8 cellular contexts compared by ENCODE assay signal in genomic region chrX:155216940-155217450, GRCh38. TPM values are rescaled to one million over a fixed set of nuclear protein-coding genes. Genes with fewer than 3 reads are reported as not detected.
A peak's percentile ranks its signal among the peaks of the same experiment; 100 is the strongest.
DNase-seq lines count a peak whose midpoint lies in the region; ATAC-seq, FAIRE-seq and TF ChIP-seq lines count a peak whose summit lies in the region.

No MANE protein-coding gene starts in this region.

- 22% methylated on average over 11 of the region's 11 CpGs for WGBS in GM12878 (ENCODE audit: insufficient coverage, insufficient replicate concordance, low lambda C conversion rate, missing lambda C conversion rate)
- 13 to 42% methylated on average over 11 of the region's 11 CpGs for WGBS in lung, 2 donors
- WGBS in transverse colon (ENCODE audit: low coverage in 1 of 2), 2 donors, result 37% methylated on average over 11 of the region's 11 CpGs; no CpG with 5 or more reads in 1 of the 2 donors

- H4K20me1 ChIP-seq in GM12878 (ENCODE audit: control insufficient read depth, insufficient read depth), result no peaks in the 10 kb centered on the region

- no peak overlapping the region for H2AFZ ChIP-seq in GM12878 (ENCODE audit: control insufficient read depth, low read depth, low read length)

- DNase-seq in NCI-H345 (lab: John Stamatoyannopoulos, UW) (peak; percentile 20), NCI-H345 treated with DMSO at 0.1 percent for 48 hours (lab: John Stamatoyannopoulos, UW; ENCODE audit: unreplicated experiment) (no peak), NCI-H128 (lab: John Stamatoyannopoulos, UW; ENCODE audit: unreplicated experiment) (peak; percentile 1), GM12878 (ENCODE audit: low read depth, low spot score) (peak; percentile 3), lung (ENCODE audit: low spot score) (no peak), transverse colon (no peak), activated gamma-delta T cell treated with Interleukin-2 at 50 U/mL for 16 hours (no peak)

- in situ Hi-C loops in GM12878 (cut with MboI) (loop anchor here (5.0 kb wide), 1 partner anchor 50 kb away; no protein-coding TSS in a partner anchor), transverse colon (cut with MboI; ENCODE audit: low pct_ligation_motif_present in 1 of 4, low pct_unique_long_range_greater_than_20kb in 1 of 4, low sequenced_read_pairs in 3 of 4) (no loop called here)

- H3K36me3 ChIP-seq in GM12878 (ENCODE audit: control insufficient read depth in 2 of 2, insufficient read depth in 2 of 2, low read length in 1 of 2), result no peaks in the 10 kb centered on the region
- no peaks in the 10 kb centered on the region for H3K36me3 ChIP-seq in lung (ENCODE audit: control insufficient read depth in 2 of 2, insufficient read depth in 2 of 2, low read length in 2 of 2)
- H3K36me3 ChIP-seq in transverse colon, result no peaks in the 10 kb centered on the region

- peak overlapping the region; percentile 79 for H3K27ac ChIP-seq in GM12878 (ENCODE audit: control insufficient read depth, insufficient read depth)
- H3K27ac ChIP-seq in lung (ENCODE audit: low read depth in 1 of 2, low read length in 1 of 2), result peak overlapping the region; percentile 87 to 93
- H3K27ac ChIP-seq in transverse colon, result peak overlapping the region; percentile 84 to 92 (median 90)

- intact Hi-C loops in GM12878 (cut with micrococcal nuclease; ENCODE audit: unreplicated experiment) (loop anchor here (1.0 to 10.0 kb wide), 3 partner anchors 47 to 232 kb away; partner anchors contain the start of genes BRCC3, CMC4, MTCP1 and RAB39B), transverse colon (cut with DNase I; ENCODE audit: low total_unique reads) (no loop called here)

- ATAC-seq in GM12878 (peak; percentile 27), lung (ENCODE audit: insufficient read depth, low FRiP score) (no peak), HG03280 (IDR thresholded peaks at IDR 0.05; ENCODE audit: unreplicated experiment) (no peak)

- CTCF ChIA-PET in GM12878 (lab: Yijun Ruan, JAX), result interaction anchor here (0.7 to 1.7 kb wide), 5 partner anchors 9 to 426 kb away, joined by 3 to 6 read pairs (median 3); no protein-coding TSS in a partner anchor

- RAD21 ChIA-PET in GM12878 (lab: Charles Lee; ENCODE audit: unreplicated experiment), result interaction anchor here (1.1 to 2.8 kb wide), 6 partner anchors 14 to 147 kb away, joined by 3 to 16 read pairs (median 6); partner anchors contain the start of gene RAB39B

- no peaks in the 10 kb centered on the region for H3K27me3 ChIP-seq in GM12878 (replicated peaks in 1 of 2; ENCODE audit: control insufficient read depth in 2 of 2, insufficient read depth in 2 of 2, low read length in 1 of 2)
- no peaks in the 10 kb centered on the region for H3K27me3 ChIP-seq in lung (ENCODE audit: control insufficient read depth, insufficient read depth)
- no peaks in the 10 kb centered on the region for H3K27me3 ChIP-seq in transverse colon

- no peak for FAIRE-seq in GM12878 (lab: Jason Lieb, UNC)

- no peak for TF ChIP-seq RAD21 in GM12878 (IDR thresholded peaks at IDR 0.05; ENCODE audit: insufficient read depth, low read depth, low read length)

- H3K9ac ChIP-seq in GM12878 (ENCODE audit: control insufficient read depth, insufficient read depth, low read length), result peak overlapping the region; percentile 81

- SMC1A ChIA-PET in GM12878 (lab: Charles Lee; ENCODE audit: uncharacterized antibody, unreplicated experiment), result interaction anchor here (0.6 to 2.0 kb wide), 5 partner anchors 10 to 76 kb away, joined by 3 to 10 read pairs (median 5); no protein-coding TSS in a partner anchor

- H3K4me1 ChIP-seq in GM12878 (ENCODE audit: control insufficient read depth, insufficient read depth, low read length), result no peaks in the 10 kb centered on the region
- peaks cover 0 to 5% of the 10 kb centered on the region in 2 donors for H3K4me1 ChIP-seq in lung (ENCODE audit: control insufficient read depth in 2 of 2, insufficient read depth in 2 of 2, low read length in 2 of 2)
- H3K4me1 ChIP-seq in transverse colon, result peaks cover 0 to 19% (median 2%) of the 10 kb centered on the region in 4 donors

- peak overlapping the region; percentile 84; the same call in 1 of the 2 replicates for H3K4me2 ChIP-seq in GM12878 (ENCODE audit: control insufficient read depth, insufficient read depth)

- no peaks in the 10 kb centered on the region; the same call in 1 of the 3 replicates for H3K9me3 ChIP-seq in GM12878 (replicated peaks; ENCODE audit: control insufficient read depth, insufficient read depth, low read length)
- no peaks in the 10 kb centered on the region for H3K9me3 ChIP-seq in lung (ENCODE audit: control insufficient read depth in 2 of 2, insufficient read depth in 1 of 2, low read length in 1 of 2)
- no peaks in the 10 kb centered on the region for H3K9me3 ChIP-seq in transverse colon

- TF ChIP-seq EP300 in GM12878 (IDR thresholded peaks at IDR 0.05; ENCODE audit: borderline replicate concordance in 1 of 2, control insufficient read depth in 1 of 2, low read depth in 2 of 2, low read length in 2 of 2) (no peak), transverse colon (IDR thresholded peaks at IDR 0.05; ENCODE audit: low read depth) (no peak)

- H3K4me3 ChIP-seq in GM12878, result peak overlapping the region; percentile 67
- peak overlapping the region; percentile 49 for H3K4me3 ChIP-seq in lung
- peak overlapping the region; percentile 51 to 79 (median 68) for H3K4me3 ChIP-seq in transverse colon

- POLR2A ChIA-PET in GM12878 (lab: Charles Lee), result interaction anchor here (0.6 to 2.1 kb wide), 5 partner anchors 9 to 395 kb away, joined by 3 to 11 read pairs (median 3); no protein-coding TSS in a partner anchor

- peaks cover 28% of the 10 kb centered on the region for H3K79me2 ChIP-seq in GM12878 (ENCODE audit: control insufficient read depth, insufficient read depth, low read length)

- TF ChIP-seq POLR2A in GM12878 (IDR thresholded peaks at IDR 0.05; ENCODE audit: low read depth, low read length) (no peak), transverse colon (IDR thresholded peaks at IDR 0.05) (no peak)

- no TSS peak for BruUV-seq in GM12878 (replicated peaks; lab: Mats Ljungman, UMichigan)

- TF ChIP-seq CTCF in GM12878 (IDR thresholded peaks at IDR 0.05 in 2 of 3, conservative IDR thresholded peaks at IDR 0.05 in 1 of 3; ENCODE audit: control insufficient read depth in 2 of 3, extremely low read depth in 1 of 3, insufficient read depth in 1 of 3, low read depth in 3 of 3, low read length in 3 of 3) (no peak; a peak in 1 of 6 replicates), lung (IDR thresholded peaks at IDR 0.05; ENCODE audit: control extremely low read depth, extremely low read depth) (no peak), transverse colon (IDR thresholded peaks at IDR 0.05) (peak in 1 of 5 experiments; percentile 18)

TF ChIP-seq in GM12878, 131 proteins besides CTCF, POLR2A, EP300 and RAD21 (continues in another document):
- TF ChIP-seq RBBP5 (conservative IDR thresholded peaks at IDR 0.05), result no peak

RNA-seq across cellular contexts. Expression of gene VBP1, which starts 0.7 kb away (rescaled TPM):
- 13.2 and 14.3 TPM in 2 replicates for total RNA-seq in GM12878 (2013; cell fraction: nucleolus; rRNA removed)
- total RNA-seq in GM12878 (2014; rRNA removed), result 60.9 and 87.6 TPM in 2 replicates
- total RNA-seq in GM12878 (2014; rRNA removed; fragmentation: Illumina TruSeq; extraction: Trizol), result 93.2 and 97.0 TPM in 2 replicates
- total RNA-seq in GM12878 (2021), result 67.9 and 71.0 TPM in 2 replicates
- 27.7 TPM for polyA plus RNA-seq in GM12878 (2011; ENCODE audit: low read depth)
- polyA plus RNA-seq in GM12878 (2011; rRNA removed), result 81.9 and 155 TPM in 2 replicates
- polyA plus RNA-seq in GM12878 (2011; cell fraction: cytosol; rRNA removed), result 26.2 and 29.4 TPM in 2 replicates
- polyA plus RNA-seq in GM12878 (2011; cell fraction: nucleus; rRNA removed), result 25.6 and 28.1 TPM in 2 replicates
- 37.5 and 51.6 TPM in 2 replicates for polyA plus RNA-seq in GM12878 (2012)
- polyA plus RNA-seq in GM12878 (2014; fragmentation: Illumina TruSeq; extraction: Trizol), result 107 and 161 TPM in 2 replicates
- 100 to 1,000 TPM; 140 to 182 TPM for polyA plus RNA-seq in GM12878 (2014; fragmentation: Nextera tagmentation; extraction: Ambion mirVana)
- polyA plus RNA-seq in GM12878 (2014; rRNA removed), result 40.9 and 56.4 TPM in 2 replicates
- polyA plus RNA-seq in GM12878 (2016; fragmentation: Nextera tagmentation; extraction: Ambion mirVana), result 100 to 1,000 TPM; 141 to 161 TPM
- polyA minus RNA-seq in GM12878 (2011; rRNA and poly(A)+ RNA removed), result 32.2 and 36.9 TPM in 2 replicates
- 9.7 and 16.6 TPM in 2 replicates for polyA minus RNA-seq in GM12878 (2011; cell fraction: cytosol; rRNA and poly(A)+ RNA removed)
- 3.5 and 5.0 TPM in 2 replicates for polyA minus RNA-seq in GM12878 (2011; cell fraction: nucleus; rRNA and poly(A)+ RNA removed)
- 10 to 100 TPM; 36.6 to 50.7 TPM for total RNA-seq in lung
- polyA plus RNA-seq in lung, result 10 to 100 TPM; 21.7 to 32.4 TPM
- total RNA-seq in transverse colon, result 10 to 100 TPM in 3 of 4 donors, 1 to 10 TPM in 1; 6.0 to 24.5 (median 22.3) TPM

RNA-seq across cellular contexts. Expression of gene RAB39B, which starts 47.3 kb away (rescaled TPM):
- total RNA-seq in GM12878 (2013; cell fraction: nucleolus; rRNA removed), result 3.1 and 3.3 TPM in 2 replicates
- total RNA-seq in GM12878 (2014; rRNA removed) (7.3 and 7.4 TPM in 2 replicates), GM12878 (2014; rRNA removed; fragmentation: Illumina TruSeq; extraction: Trizol) (6.1 and 6.4 TPM in 2 replicates), GM12878 (2021) (6.5 and 7.6 TPM in 2 replicates), lung (under 1 TPM; 0.63 to 0.83 TPM), transverse colon (1 to 10 TPM in 1 of 4 donors, under 1 TPM in 1, not detected in 2; 0.41 to 1.4 TPM)
- 2.3 TPM for polyA plus RNA-seq in GM12878 (2011; ENCODE audit: low read depth)
- polyA plus RNA-seq in GM12878 (2011; rRNA removed) (5.1 and 7.5 TPM in 2 replicates), GM12878 (2014; fragmentation: Illumina TruSeq; extraction: Trizol) (8.6 and 9.2 TPM in 2 replicates), GM12878 (2014; fragmentation: Nextera tagmentation; extraction: Ambion mirVana) (1 to 10 TPM; 1.6 to 2.9 TPM), GM12878 (2014; rRNA removed) (5.1 and 6.8 TPM in 2 replicates), GM12878 (2016; fragmentation: Nextera tagmentation; extraction: Ambion mirVana) (1 to 10 TPM; 7.2 to 7.9 TPM), lung (under 1 TPM; 0.28 to 0.35 TPM)
- 3.5 and 3.8 TPM in 2 replicates for polyA plus RNA-seq in GM12878 (2011; cell fraction: cytosol; rRNA removed)
- 3.6 and 3.9 TPM in 2 replicates for polyA plus RNA-seq in GM12878 (2011; cell fraction: nucleus; rRNA removed)
- 3.6 and 5.6 TPM in 2 replicates for polyA plus RNA-seq in GM12878 (2012)
- polyA minus RNA-seq in GM12878 (2011; rRNA and poly(A)+ RNA removed), result 3.4 and 3.8 TPM in 2 replicates
- polyA minus RNA-seq in GM12878 (2011; cell fraction: cytosol; rRNA and poly(A)+ RNA removed), result 2.0 and 2.4 TPM in 2 replicates
- 4.4 TPM in 2 replicates for polyA minus RNA-seq in GM12878 (2011; cell fraction: nucleus; rRNA and poly(A)+ RNA removed)

Comparison
In these comparisons a context has a peak if more than half of its experiments do, and no peak if none do; other contexts are left out.
1. DNase-seq: peak in NCI-H345 (single experiment), NCI-H128 (single experiment) and GM12878 (single experiment); none in NCI-H345 treated with DMSO at 0.1 percent for 48 hours (single experiment), lung (single experiment), transverse colon (single experiment) and activated gamma-delta T cell treated with Interleukin-2 at 50 U/mL for 16 hours (single experiment).
2. Peak in every context shown above with its lines, with median percentiles within 50 percentile points of each other: H3K27ac ChIP-seq and H3K4me3 ChIP-seq.